ENCODE assay signal across 9 cellular contexts in the genomic region with DNA sequence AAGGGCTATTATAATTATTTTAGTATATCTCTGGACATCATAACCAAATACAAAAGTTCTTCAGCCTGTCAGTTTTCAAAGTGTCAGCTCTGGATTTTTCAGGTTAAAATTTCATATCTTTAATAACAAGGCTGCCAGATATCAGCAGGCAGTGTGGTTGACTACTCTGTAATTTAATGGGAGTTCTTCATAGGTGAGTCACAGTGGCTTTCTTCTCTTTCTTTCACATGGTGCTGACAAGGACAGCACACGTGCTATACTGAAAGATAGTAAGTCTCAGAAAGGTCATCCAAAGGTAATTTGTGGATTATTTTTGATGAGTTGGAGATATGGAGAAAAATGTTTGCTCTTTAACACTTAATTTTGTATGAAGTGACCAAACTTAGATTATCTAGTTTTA. TPM values are rescaled to one million over a fixed set of nuclear protein-coding genes. Genes with fewer than 3 reads are reported as not detected.
A peak's percentile ranks its signal among the peaks of the same experiment; 100 is the strongest.
DNase-seq lines count a peak whose midpoint lies in the region; ATAC-seq and TF ChIP-seq lines count a peak whose summit lies in the region.
"Had no signal": no experiment of that assay in that cellular context is flagged by ENCODE, and none has a peak within 500 bp of the region (broad histone marks: within the 10 kb centered on the region; RNA-seq: fewer than 3 reads in every experiment).

No MANE protein-coding gene starts in this region.

- no peak overlapping the region for H3K9ac ChIP-seq in endodermal cell (ENCODE audit: extremely low read depth, low read length, poor library complexity, severe bottlenecking)

- H3K4me3 Mint-ChIP-seq in T-helper 17 cell (no peak overlapping the region), endodermal cell (no peak overlapping the region)

- no peaks in the 10 kb centered on the region for H3K9me3 ChIP-seq in T-helper 17 cell (ENCODE audit: control insufficient read depth, low read length, poor library complexity, severe bottlenecking)
- no peaks in the 10 kb centered on the region for H3K9me3 ChIP-seq in left lung
- H3K9me3 ChIP-seq in endodermal cell (ENCODE audit: control insufficient read depth, low read length): no peaks in the 10 kb centered on the region

- DNase-seq in GM04503 (ENCODE audit: low read depth) (peak; percentile 19), T-helper 17 cell (no peak), left lung (no peak), NOMO-1 treated with DMSO at 0.1 percent for 48 hours (lab: John Stamatoyannopoulos, UW; ENCODE audit: unreplicated experiment) (no peak), endodermal cell (no peak), MV-4-11 (lab: John Stamatoyannopoulos, UW) (no peak)
- DNase-seq in activated naive CD4-positive, alpha-beta T cell treated with anti-CD3 and anti-CD28 coated beads, Interleukin-2, amount 50 U/mL, for 16 hours: no peak
- DNase-seq: NCI-H774 had no signal

- no peak overlapping the region for H3K27ac ChIP-seq in left lung
- H3K27ac ChIP-seq in endodermal cell (ENCODE audit: low read depth, low read length): no peak overlapping the region

- H3K36me3 ChIP-seq in left lung (no peaks in the 10 kb centered on the region), endodermal cell (ENCODE audit: control insufficient read depth, insufficient read depth, low read length) (no peaks in the 10 kb centered on the region)

- H3K27ac Mint-ChIP-seq in T-helper 17 cell (peak overlapping the region; percentile 6), endodermal cell (no peak overlapping the region)

- no peaks in the 10 kb centered on the region for H3K27me3 ChIP-seq in left lung
- H3K27me3 ChIP-seq in endodermal cell (ENCODE audit: control insufficient read depth, insufficient read depth, low read length, poor library complexity, severe bottlenecking): no peaks in the 10 kb centered on the region

- H3K4me3 ChIP-seq in left lung (no peak overlapping the region), endodermal cell (ENCODE audit: low read length) (no peak overlapping the region)

- H3K9me3 Mint-ChIP-seq in endodermal cell: no peaks in the 10 kb centered on the region

- H3K36me3 Mint-ChIP-seq in T-helper 17 cell (ENCODE audit: low read depth): no peaks in the 10 kb centered on the region
- peaks cover 2% of the 10 kb centered on the region for H3K36me3 Mint-ChIP-seq in endodermal cell (ENCODE audit: low read depth)

- ATAC-seq in HG03159 (IDR thresholded peaks at IDR 0.05; ENCODE audit: unreplicated experiment): peak; percentile 48
- no peak for ATAC-seq in T-helper 17 cell
- peak; percentile 70 for ATAC-seq in left lung

- H3K27me3 Mint-ChIP-seq in T-helper 17 cell (no peaks in the 10 kb centered on the region), endodermal cell (ENCODE audit: insufficient read depth) (no peaks in the 10 kb centered on the region)

- TF ChIP-seq CTCF in left lung (IDR thresholded peaks at IDR 0.05): no peak
- TF ChIP-seq CTCF in endodermal cell (conservative IDR thresholded peaks at IDR 0.05): no peak

- WGBS in endodermal cell (ENCODE audit: insufficient coverage in 1 of 2, insufficient read length in 1 of 2), 2 experiments: 0 to 60% methylated on average over 1 of the region's 1 CpG

- H3K4me1 Mint-ChIP-seq in T-helper 17 cell (peaks cover 19% of the 10 kb centered on the region), endodermal cell (peaks cover 32% of the 10 kb centered on the region)

- intact Hi-C loops in left lung (cut with DNase I): no loop called here

- H3K4me1 ChIP-seq in left lung (peaks cover 0 to 5% of the 10 kb centered on the region in 2 donors), endodermal cell (ENCODE audit: control insufficient read depth, insufficient read depth, low read length) (peaks cover 7% of the 10 kb centered on the region)

RNA-seq across cellular contexts. Expression of a gene that starts 43.2 kb away (rescaled TPM):
- 10 to 100 TPM; 12.5 to 13.7 TPM for total RNA-seq in T-helper 17 cell
- total RNA-seq in left lung: 10 to 100 TPM; 25.2 to 27.5 TPM
- 10 to 100 TPM; 66.1 to 72.1 TPM for total RNA-seq in endodermal cell
- polyA plus RNA-seq in endodermal cell (2013, experiment 1 of 2): 40.6 TPM
- 40.8 TPM for polyA plus RNA-seq in endodermal cell (2013, experiment 2 of 2)
